ENCODE assay signal across 1 cellular context in the genomic region with DNA sequence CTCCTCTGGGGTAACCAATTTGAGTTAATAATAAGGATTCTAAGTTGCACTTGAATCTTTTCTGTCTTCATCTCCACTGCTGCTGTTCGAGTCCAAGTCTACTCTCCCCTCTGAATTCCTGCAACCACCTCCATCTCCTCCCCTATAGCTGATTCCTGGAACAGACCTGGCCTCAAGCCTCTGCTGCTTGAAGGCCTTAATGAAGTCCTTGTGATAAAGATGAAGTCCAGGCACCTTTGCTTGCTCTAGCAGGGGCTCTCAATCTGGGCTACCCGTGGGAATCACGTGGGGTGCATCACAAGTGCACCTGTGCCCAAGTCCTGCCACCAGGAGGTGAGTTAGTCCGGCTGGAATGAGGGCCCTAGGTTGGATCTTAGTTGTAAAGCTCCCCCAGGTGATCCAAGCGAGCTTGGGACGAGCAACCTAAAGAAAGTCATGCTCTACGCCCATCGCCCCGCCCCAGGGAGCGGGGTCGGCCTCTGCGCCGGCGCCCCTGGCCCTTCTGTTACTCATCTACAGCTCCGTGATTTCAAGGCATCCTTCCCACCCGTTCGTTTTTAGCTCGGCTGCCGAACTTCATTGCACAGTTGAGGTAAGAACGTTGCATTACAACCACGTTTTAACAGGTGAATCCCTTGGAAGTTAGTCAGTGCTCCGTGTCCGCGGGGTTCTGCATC.
A peak's percentile ranks its signal among the peaks of the same experiment; 100 is the strongest.
TF ChIP-seq lines count a peak whose summit lies in the region.

No MANE protein-coding gene starts in this region.

TF ChIP-seq in GM12878, 131 proteins besides CTCF, POLR2A, EP300 and RAD21:
- TF ChIP-seq, protein P1, sequence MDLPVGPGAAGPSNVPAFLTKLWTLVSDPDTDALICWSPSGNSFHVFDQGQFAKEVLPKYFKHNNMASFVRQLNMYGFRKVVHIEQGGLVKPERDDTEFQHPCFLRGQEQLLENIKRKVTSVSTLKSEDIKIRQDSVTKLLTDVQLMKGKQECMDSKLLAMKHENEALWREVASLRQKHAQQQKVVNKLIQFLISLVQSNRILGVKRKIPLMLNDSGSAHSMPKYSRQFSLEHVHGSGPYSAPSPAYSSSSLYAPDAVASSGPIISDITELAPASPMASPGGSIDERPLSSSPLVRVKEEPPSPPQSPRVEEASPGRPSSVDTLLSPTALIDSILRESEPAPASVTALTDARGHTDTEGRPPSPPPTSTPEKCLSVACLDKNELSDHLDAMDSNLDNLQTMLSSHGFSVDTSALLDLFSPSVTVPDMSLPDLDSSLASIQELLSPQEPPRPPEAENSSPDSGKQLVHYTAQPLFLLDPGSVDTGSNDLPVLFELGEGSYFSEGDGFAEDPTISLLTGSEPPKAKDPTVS (IDR thresholded peaks at IDR 0.05; ENCODE audit: low read depth, low read length): no peak
- TF ChIP-seq PAX5 (IDR thresholded peaks at IDR 0.05; ENCODE audit: borderline replicate concordance, low read depth, low read length): no peak
- TF ChIP-seq MEF2A (IDR thresholded peaks at IDR 0.05; ENCODE audit: insufficient read depth, low read depth, low read length): no peak
- TF ChIP-seq, protein P2, sequence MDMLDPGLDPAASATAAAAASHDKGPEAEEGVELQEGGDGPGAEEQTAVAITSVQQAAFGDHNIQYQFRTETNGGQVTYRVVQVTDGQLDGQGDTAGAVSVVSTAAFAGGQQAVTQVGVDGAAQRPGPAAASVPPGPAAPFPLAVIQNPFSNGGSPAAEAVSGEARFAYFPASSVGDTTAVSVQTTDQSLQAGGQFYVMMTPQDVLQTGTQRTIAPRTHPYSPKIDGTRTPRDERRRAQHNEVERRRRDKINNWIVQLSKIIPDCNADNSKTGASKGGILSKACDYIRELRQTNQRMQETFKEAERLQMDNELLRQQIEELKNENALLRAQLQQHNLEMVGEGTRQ (IDR thresholded peaks at IDR 0.05; ENCODE audit: borderline replicate concordance, low read depth, low read length): peak; percentile 30; the same call in 1 of the 2 replicates
- TF ChIP-seq ZBED1 (IDR thresholded peaks at IDR 0.05; ENCODE audit: borderline replicate concordance): no peak
- TF ChIP-seq SMAD1 (IDR thresholded peaks at IDR 0.05; ENCODE audit: low read depth, partially characterized antibody): no peak
- TF ChIP-seq MTA2 (IDR thresholded peaks at IDR 0.05; ENCODE audit: low read depth): 0 out of 2 replicates have a peak, but pooled peaks have one; percentile 12
- TF ChIP-seq RB1 (IDR thresholded peaks at IDR 0.05; ENCODE audit: borderline replicate concordance): 0 out of 2 replicates have a peak, but pooled peaks have one; percentile 72
- peak; percentile 61 for TF ChIP-seq USF1 (IDR thresholded peaks at IDR 0.05; ENCODE audit: borderline replicate concordance, extremely low read length, insufficient read depth, low read depth, low read length)
- peak in 1 of 2 experiments; percentile 37; a peak in 2 of 4 replicates for TF ChIP-seq BHLHE40 (IDR thresholded peaks at IDR 0.05; ENCODE audit: borderline replicate concordance in 1 of 2, low read depth in 2 of 2, low read length in 1 of 2)
- TF ChIP-seq NR2C2 (IDR thresholded peaks at IDR 0.05; ENCODE audit: borderline replicate concordance, control insufficient read depth, insufficient read length, low read depth): no peak
- TF ChIP-seq RAD51 (IDR thresholded peaks at IDR 0.05): peak; percentile 82
- TF ChIP-seq HDAC6 (IDR thresholded peaks at IDR 0.05; ENCODE audit: unreplicated experiment): no peak
